In the genomic region with DNA sequence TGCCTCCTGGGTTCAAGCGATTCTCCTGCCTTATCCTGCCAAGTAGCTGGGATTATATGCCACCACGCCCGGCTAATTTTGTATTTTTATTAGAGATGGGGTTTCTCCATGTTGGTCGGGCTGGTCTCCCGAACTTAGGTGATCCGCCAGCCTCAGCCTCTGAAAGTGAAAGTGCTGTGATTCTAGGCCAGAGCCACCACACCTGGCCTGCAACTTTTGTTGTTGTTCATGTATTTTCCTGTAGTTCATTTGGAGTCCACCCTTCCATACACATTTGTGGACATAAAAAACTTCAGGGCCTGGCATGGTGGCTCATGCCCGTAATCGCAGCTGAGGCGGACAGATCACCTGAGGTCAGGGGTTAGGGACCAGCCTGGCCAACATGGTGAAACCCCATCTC, we compare ENCODE assay signal across 24 cellular contexts. TPM values are rescaled to one million over a fixed set of nuclear protein-coding genes. Genes with fewer than 3 reads are reported as not detected.
A peak's percentile ranks its signal among the peaks of the same experiment; 100 is the strongest.
DNase-seq lines count a peak whose midpoint lies in the region; ATAC-seq and TF ChIP-seq lines count a peak whose summit lies in the region.
"Had no signal": no experiment of that assay in that cellular context is flagged by ENCODE, and none has a peak within 500 bp of the region (broad histone marks: within the 10 kb centered on the region; RNA-seq: fewer than 3 reads in every experiment).

No MANE protein-coding gene starts in this region.

- H3K23ac ChIP-seq in trophoblast cell (ENCODE audit: low read length) = no peak overlapping the region

- H3K4me3 Mint-ChIP-seq in activated CD4-positive, alpha-beta T cell treated with anti-CD3 and anti-CD28 coated beads, Interleukin-2, amount 10 ng/mL, durations not matched to agents 7 days and 5 days = no peak overlapping the region
- H3K4me3 Mint-ChIP-seq in activated CD4-positive, alpha-beta T cell treated with anti-CD3 and anti-CD28 coated beads for 36 hours = no peak overlapping the region
- no peak overlapping the region for H3K4me3 Mint-ChIP-seq in nephron progenitor cell
- H3K4me3 Mint-ChIP-seq: dendritic cell treated with granulocyte-macrophage colony-stimulating factor and Interleukin-4, amounts not matched to agents 40 ng/mL and 50 ng/mL, for 4 days; T-helper 17 cell had no signal

- H4K91ac ChIP-seq in trophoblast cell (ENCODE audit: low read depth, low read length) = no peak overlapping the region

- no peak overlapping the region for H2AFZ ChIP-seq in PC-3 (ENCODE audit: low read length)
- no peak overlapping the region for H2AFZ ChIP-seq in trophoblast cell (ENCODE audit: insufficient read depth, low read length, poor library complexity)

- H3K4me1 ChIP-seq in PC-3 (ENCODE audit: insufficient read depth, low read length) (peaks cover 15% of the 10 kb centered on the region), trophoblast cell (ENCODE audit: control insufficient read depth in 1 of 2, insufficient read depth in 2 of 2, low read length in 2 of 2) (peaks cover 7 to 9% of the 10 kb centered on the region in 2 experiments), heart right ventricle (peaks cover 9 to 21% (median 19%) of the 10 kb centered on the region in 9 donors)

- H3K27me3 ChIP-seq in PC-3 (ENCODE audit: low read length) = no peaks in the 10 kb centered on the region
- no peaks in the 10 kb centered on the region for H3K27me3 ChIP-seq in trophoblast cell (ENCODE audit: insufficient read depth, low read length)
- no peaks in the 10 kb centered on the region for H3K27me3 ChIP-seq in heart right ventricle
- H3K27me3 ChIP-seq: BLaER1, ovary, right atrium auricular region, SJSA1, upper lobe of right lung had no signal

- H3K79me2 ChIP-seq in PC-3 (ENCODE audit: low read length) = peaks cover 20% of the 10 kb centered on the region
- H3K79me2 ChIP-seq in trophoblast cell (ENCODE audit: control insufficient read depth, insufficient read depth, low read length, poor library complexity) = peaks cover 2% of the 10 kb centered on the region

- no peak overlapping the region for H3K18ac ChIP-seq in trophoblast cell (ENCODE audit: low read length)

- peaks cover 36% of the 10 kb centered on the region for H3F3A ChIP-seq in PC-3 (ENCODE audit: low read length, unreplicated experiment)

- POLR2A ChIA-PET in activated CD4-positive, alpha-beta T cell treated with anti-CD3 and anti-CD28 coated beads, Interleukin-2, amount 10 ng/mL, durations not matched to agents 7 days and 5 days (lab: Charles Lee) = no interaction called here
- POLR2A ChIA-PET in activated CD4-positive, alpha-beta T cell treated with anti-CD3 and anti-CD28 coated beads for 36 hours (lab: Charles Lee) = no interaction called here
- POLR2A ChIA-PET in PC-3 (lab: Charles Lee; ENCODE audit: unreplicated experiment) = interaction anchor here (0.7 kb wide), 1 partner anchor 9 kb away, joined by 3 read pairs; no protein-coding TSS in a partner anchor

- H4K20me1 ChIP-seq in PC-3 (ENCODE audit: low read length) = peaks cover 30% of the 10 kb centered on the region

- H3K9me3 ChIP-seq in PC-3 (ENCODE audit: low read length) = no peaks in the 10 kb centered on the region
- no peaks in the 10 kb centered on the region for H3K9me3 ChIP-seq in trophoblast cell (ENCODE audit: insufficient read depth, low read depth, low read length)
- no peaks in the 10 kb centered on the region for H3K9me3 ChIP-seq in heart right ventricle
- H3K9me3 ChIP-seq: BLaER1, Caco-2, HAP-1, ovary, right atrium auricular region, SJSA1, upper lobe of right lung had no signal

- no peaks in the 10 kb centered on the region for H3K27me3 Mint-ChIP-seq in activated CD4-positive, alpha-beta T cell treated with anti-CD3 and anti-CD28 coated beads, Interleukin-2, amount 10 ng/mL, durations not matched to agents 7 days and 5 days
- H3K27me3 Mint-ChIP-seq in activated CD4-positive, alpha-beta T cell treated with anti-CD3 and anti-CD28 coated beads for 36 hours = no peaks in the 10 kb centered on the region
- H3K27me3 Mint-ChIP-seq in nephron progenitor cell (ENCODE audit: low read depth, poor library complexity) = peaks cover 6% of the 10 kb centered on the region
- H3K27me3 Mint-ChIP-seq: dendritic cell treated with granulocyte-macrophage colony-stimulating factor and Interleukin-4, amounts not matched to agents 40 ng/mL and 50 ng/mL, for 4 days; T-helper 17 cell had no signal

- H2AK5ac ChIP-seq in trophoblast cell (ENCODE audit: low read length) = no peak overlapping the region

- H3K4me2 ChIP-seq in PC-3 (ENCODE audit: low read length) = no peak overlapping the region
- no peak overlapping the region for H3K4me2 ChIP-seq in trophoblast cell (ENCODE audit: low read length)
- H3K4me2 ChIP-seq: BLaER1, KMS-11 had no signal

- no peak overlapping the region for H3K4me3 ChIP-seq in PC-3 (ENCODE audit: low read length)
- H3K4me3 ChIP-seq in trophoblast cell (ENCODE audit: low read depth, low read length) = no peak overlapping the region
- H3K4me3 ChIP-seq in heart right ventricle = no peak overlapping the region
- H3K4me3 ChIP-seq: BLaER1, HAP-1, ovary, right atrium auricular region, SJSA1, upper lobe of right lung had no signal

- no peak overlapping the region for H3K14ac ChIP-seq in trophoblast cell (ENCODE audit: low read length)

- H3K4me1 Mint-ChIP-seq in activated CD4-positive, alpha-beta T cell treated with anti-CD3 and anti-CD28 coated beads, Interleukin-2, amount 10 ng/mL, durations not matched to agents 7 days and 5 days = peaks cover 19% of the 10 kb centered on the region
- peaks cover 20% of the 10 kb centered on the region for H3K4me1 Mint-ChIP-seq in activated CD4-positive, alpha-beta T cell treated with anti-CD3 and anti-CD28 coated beads for 36 hours
- H3K4me1 Mint-ChIP-seq in nephron progenitor cell = peaks cover 15% of the 10 kb centered on the region

- intact Hi-C loops in activated CD4-positive, alpha-beta T cell treated with anti-CD3 and anti-CD28 coated beads for 36 hours (cut with DNase I, micrococcal nuclease) = no loop called here
- intact Hi-C loops in PC-3 (cut with micrococcal nuclease) = no loop called here
- intact Hi-C loops in heart right ventricle (cut with DNase I) = no loop called here

- H2BK120ac ChIP-seq in trophoblast cell (ENCODE audit: insufficient read depth, low read length, poor library complexity) = no peak overlapping the region

- no peaks in the 10 kb centered on the region for H3K9me2 ChIP-seq in PC-3 (replicated peaks; ENCODE audit: low read length)

- H3K4ac ChIP-seq in trophoblast cell (ENCODE audit: low read depth, low read length) = no peak overlapping the region

- H4K12ac ChIP-seq in trophoblast cell (ENCODE audit: low read depth, low read length) = no peak overlapping the region

- DNase-seq in activated CD4-positive, alpha-beta T cell treated with anti-CD3 and anti-CD28 coated beads, Interleukin-2, amount 10 ng/mL, durations not matched to agents 7 days and 5 days = no peak
- DNase-seq in activated CD4-positive, alpha-beta T cell treated with anti-CD3 and anti-CD28 coated beads for 36 hours = no peak
- DNase-seq in PC-3 = no peak
- DNase-seq in nephron progenitor cell = no peak
- no peak for DNase-seq in NCI-H2081 (lab: John Stamatoyannopoulos, UW)
- DNase-seq in trophoblast cell = no peak
- DNase-seq in heart right ventricle = no peak
- DNase-seq: activated CD4-positive, alpha-beta T cell treated with anti-CD3 and anti-CD28 coated beads for 4 hours; aorta; Caco-2; glutamatergic neuron; mesenchymal stem cell; NCI-H187 treated with DMSO at 0.1 percent for 48 hours; ovary; stimulated activated CD4-positive, alpha-beta T cell treated with anti-CD3 and anti-CD28 coated beads, Interleukin-12 subunit alpha, Interleukin-12 subunit beta, amount 100 ng/mL, for 4 hours; T-helper 17 cell; upper lobe of right lung had no signal

- H3K36me3 ChIP-seq in PC-3 (ENCODE audit: low read depth, low read length) = peaks cover 34% of the 10 kb centered on the region
- peaks cover 36 to 45% of the 10 kb centered on the region in 2 experiments for H3K36me3 ChIP-seq in trophoblast cell (ENCODE audit: control insufficient read depth in 1 of 2, insufficient read depth in 2 of 2, low read length in 2 of 2)
- H3K36me3 ChIP-seq in heart right ventricle = peaks cover 0 to 57% (median 40%) of the 10 kb centered on the region in 9 donors
- H3K36me3 ChIP-seq: ovary had no signal

- BruUV-seq in PC-3 (replicated peaks; lab: Mats Ljungman, UMichigan) = no TSS peak

- H2BK5ac ChIP-seq in trophoblast cell (ENCODE audit: low read depth, low read length, poor library complexity) = no peak overlapping the region

- H4K8ac ChIP-seq in trophoblast cell (ENCODE audit: low read depth, low read length) = no peak overlapping the region

- H3K79me1 ChIP-seq in trophoblast cell (ENCODE audit: low read length) = no peaks in the 10 kb centered on the region

- H3K27ac ChIP-seq in PC-3 (ENCODE audit: low read length) (no peak overlapping the region), trophoblast cell (ENCODE audit: low read depth, low read length) (no peak overlapping the region), heart right ventricle (no peak overlapping the region)
- H3K27ac ChIP-seq: BLaER1, KMS-11, ovary, right atrium auricular region, SJSA1, upper lobe of right lung had no signal

- H3K9ac ChIP-seq in PC-3 (ENCODE audit: low read length) (no peak overlapping the region), trophoblast cell (ENCODE audit: low read length) (no peak overlapping the region)
- H3K9ac ChIP-seq: BLaER1, KMS-11 had no signal

- WGBS in trophoblast cell (ENCODE audit: extremely low coverage, insufficient coverage, insufficient read length) = no CpG with 5 or more reads among the region's 9 CpGs
- WGBS in heart right ventricle, 2 donors = 95% methylated on average over 9 of the region's 9 CpGs

- CTCF ChIA-PET in activated CD4-positive, alpha-beta T cell treated with anti-CD3 and anti-CD28 coated beads, Interleukin-2, amount 10 ng/mL, durations not matched to agents 7 days and 5 days (lab: Charles Lee) = interaction anchor here (1.3 kb wide), 1 partner anchor 148 kb away, joined by 3 read pairs; no protein-coding TSS in a partner anchor
- CTCF ChIA-PET in activated CD4-positive, alpha-beta T cell treated with anti-CD3 and anti-CD28 coated beads for 36 hours (lab: Charles Lee) = no interaction called here
- CTCF ChIA-PET in PC-3 (lab: Charles Lee) = no interaction called here

- peaks cover 36% of the 10 kb centered on the region for H3K36me3 Mint-ChIP-seq in activated CD4-positive, alpha-beta T cell treated with anti-CD3 and anti-CD28 coated beads, Interleukin-2, amount 10 ng/mL, durations not matched to agents 7 days and 5 days (ENCODE audit: low read depth)
- peaks cover 41% of the 10 kb centered on the region for H3K36me3 Mint-ChIP-seq in activated CD4-positive, alpha-beta T cell treated with anti-CD3 and anti-CD28 coated beads for 36 hours (ENCODE audit: low read depth)
- H3K36me3 Mint-ChIP-seq in nephron progenitor cell (ENCODE audit: low read depth) = peaks cover 39% of the 10 kb centered on the region

- ATAC-seq in activated CD4-positive, alpha-beta T cell treated with anti-CD3 and anti-CD28 coated beads for 36 hours = no peak
- no peak for ATAC-seq in GM18505 (IDR thresholded peaks at IDR 0.05; ENCODE audit: unreplicated experiment)
- 0 out of 2 replicates have a peak, but pooled peaks have one; percentile 5 for ATAC-seq in PC-3
- no peak for ATAC-seq in heart right ventricle
- ATAC-seq: T-helper 17 cell, upper lobe of right lung had no signal

- no peak overlapping the region for H2BK12ac ChIP-seq in trophoblast cell (ENCODE audit: low read length)

- no peak for TF ChIP-seq CTCF in PC-3 (conservative IDR thresholded peaks at IDR 0.05; ENCODE audit: low read depth, low read length)
- no peak for TF ChIP-seq CTCF in nephron progenitor cell (IDR thresholded peaks at IDR 0.05)
- TF ChIP-seq CTCF in heart right ventricle (IDR thresholded peaks at IDR 0.05) = no peak

- TF ChIP-seq POLR2A in GM18505 (IDR thresholded peaks at IDR 0.05; ENCODE audit: borderline replicate concordance, extremely low read depth, insufficient read depth, insufficient read length) = peak; percentile 15

- peak overlapping the region; percentile 19 for H3K27ac Mint-ChIP-seq in activated CD4-positive, alpha-beta T cell treated with anti-CD3 and anti-CD28 coated beads, Interleukin-2, amount 10 ng/mL, durations not matched to agents 7 days and 5 days
- no peak overlapping the region for H3K27ac Mint-ChIP-seq in activated CD4-positive, alpha-beta T cell treated with anti-CD3 and anti-CD28 coated beads for 36 hours
- peak overlapping the region; percentile 51 for H3K27ac Mint-ChIP-seq in nephron progenitor cell
- H3K27ac Mint-ChIP-seq: dendritic cell treated with granulocyte-macrophage colony-stimulating factor and Interleukin-4, amounts not matched to agents 40 ng/mL and 50 ng/mL, for 4 days; T-helper 17 cell had no signal

- no peaks in the 10 kb centered on the region for H3K9me3 Mint-ChIP-seq in activated CD4-positive, alpha-beta T cell treated with anti-CD3 and anti-CD28 coated beads, Interleukin-2, amount 10 ng/mL, durations not matched to agents 7 days and 5 days
- no peaks in the 10 kb centered on the region for H3K9me3 Mint-ChIP-seq in activated CD4-positive, alpha-beta T cell treated with anti-CD3 and anti-CD28 coated beads for 36 hours (ENCODE audit: low read depth)
- H3K9me3 Mint-ChIP-seq in nephron progenitor cell = no peaks in the 10 kb centered on the region
- H3K9me3 Mint-ChIP-seq: dendritic cell treated with granulocyte-macrophage colony-stimulating factor and Interleukin-4, amounts not matched to agents 40 ng/mL and 50 ng/mL, for 4 days had no signal

RNA-seq across cellular contexts. Expression of gene HSPA1B, which starts 14.5 kb away (rescaled TPM):
- total RNA-seq in activated CD4-positive, alpha-beta T cell treated with anti-CD3 and anti-CD28 coated beads, Interleukin-2, amount 10 ng/mL, durations not matched to agents 7 days and 5 days = 10 to 100 TPM; 44.0 to 47.2 TPM
- total RNA-seq in activated CD4-positive, alpha-beta T cell treated with anti-CD3 and anti-CD28 coated beads for 36 hours = 10 to 100 TPM; 54.6 to 61.1 TPM
- total RNA-seq in PC-3 (2014; rRNA removed) = 265 and 331 TPM in 2 replicates
- 125 and 135 TPM in 2 replicates for polyA plus RNA-seq in trophoblast cell (2013)
- 100 to 1,000 TPM; 126 to 258 (median 169) TPM for total RNA-seq in heart right ventricle
- polyA plus RNA-seq in heart right ventricle = 100 to 1,000 TPM in 1 of 2 donors, 10 to 100 TPM in 1; 16.9 to 122 TPM

RNA-seq across cellular contexts. Expression of gene NEU1, which starts 20.6 kb away (rescaled TPM):
- total RNA-seq in activated CD4-positive, alpha-beta T cell treated with anti-CD3 and anti-CD28 coated beads, Interleukin-2, amount 10 ng/mL, durations not matched to agents 7 days and 5 days = 10 to 100 TPM; 16.7 to 17.0 TPM
- 10 to 100 TPM; 11.6 to 11.8 TPM for total RNA-seq in activated CD4-positive, alpha-beta T cell treated with anti-CD3 and anti-CD28 coated beads for 36 hours
- total RNA-seq in PC-3 (2014; rRNA removed) (31.7 and 33.1 TPM in 2 replicates), heart right ventricle (10 to 100 TPM; 18.1 to 32.4 (median 22.3) TPM)
- 104 and 109 TPM in 2 replicates for polyA plus RNA-seq in trophoblast cell (2013)
- polyA plus RNA-seq in heart right ventricle = 10 to 100 TPM; 15.7 to 48.0 TPM

RNA-seq across cellular contexts. Expression of gene HSPA1A, which starts 26.7 kb away (rescaled TPM):
- 10 to 100 TPM; 89.8 to 92.7 TPM for total RNA-seq in activated CD4-positive, alpha-beta T cell treated with anti-CD3 and anti-CD28 coated beads, Interleukin-2, amount 10 ng/mL, durations not matched to agents 7 days and 5 days
- total RNA-seq in activated CD4-positive, alpha-beta T cell treated with anti-CD3 and anti-CD28 coated beads for 36 hours = 10 to 100 TPM; 56.1 to 64.7 TPM
- total RNA-seq in PC-3 (2014; rRNA removed) = 269 and 324 TPM in 2 replicates
- 93.2 and 100 TPM in 2 replicates for polyA plus RNA-seq in trophoblast cell (2013)
- 100 to 1,000 TPM; 202 to 679 (median 259) TPM for total RNA-seq in heart right ventricle
- polyA plus RNA-seq in heart right ventricle = 100 to 1,000 TPM; 113 to 166 TPM

RNA-seq across cellular contexts. Expression of gene HSPA1L, which starts 27.0 kb away (rescaled TPM):
- 1 to 10 TPM; 3.3 to 3.5 TPM for total RNA-seq in activated CD4-positive, alpha-beta T cell treated with anti-CD3 and anti-CD28 coated beads, Interleukin-2, amount 10 ng/mL, durations not matched to agents 7 days and 5 days
- total RNA-seq in activated CD4-positive, alpha-beta T cell treated with anti-CD3 and anti-CD28 coated beads for 36 hours = 1 to 10 TPM; 1.9 to 2.2 TPM
- total RNA-seq in PC-3 (2014; rRNA removed) (0.26 and 0.69 TPM in 2 replicates), heart right ventricle (1 to 10 TPM; 1.1 to 2.9 (median 1.9) TPM)
- polyA plus RNA-seq in trophoblast cell (2013) = 0.87 and 0.94 TPM in 2 replicates
- polyA plus RNA-seq in heart right ventricle = 1 to 10 TPM in 1 of 2 donors, under 1 TPM in 1; 0.80 to 1.4 TPM

RNA-seq across cellular contexts. Expression of gene LSM2, which starts 35.3 kb away (rescaled TPM):
- total RNA-seq in activated CD4-positive, alpha-beta T cell treated with anti-CD3 and anti-CD28 coated beads, Interleukin-2, amount 10 ng/mL, durations not matched to agents 7 days and 5 days = 100 to 1,000 TPM; 103 to 109 TPM
- total RNA-seq in activated CD4-positive, alpha-beta T cell treated with anti-CD3 and anti-CD28 coated beads for 36 hours = 100 to 1,000 TPM; 112 to 124 TPM
- total RNA-seq in PC-3 (2014; rRNA removed) = 93.7 and 143 TPM in 2 replicates
- polyA plus RNA-seq in trophoblast cell (2013) = 109 and 111 TPM in 2 replicates
- total RNA-seq in heart right ventricle = 10 to 100 TPM; 18.9 to 27.6 (median 23.0) TPM
- polyA plus RNA-seq in heart right ventricle = 10 to 100 TPM; 17.5 to 52.0 TPM
